ENCODE assay signal across 27 cellular contexts in the genomic region with DNA sequence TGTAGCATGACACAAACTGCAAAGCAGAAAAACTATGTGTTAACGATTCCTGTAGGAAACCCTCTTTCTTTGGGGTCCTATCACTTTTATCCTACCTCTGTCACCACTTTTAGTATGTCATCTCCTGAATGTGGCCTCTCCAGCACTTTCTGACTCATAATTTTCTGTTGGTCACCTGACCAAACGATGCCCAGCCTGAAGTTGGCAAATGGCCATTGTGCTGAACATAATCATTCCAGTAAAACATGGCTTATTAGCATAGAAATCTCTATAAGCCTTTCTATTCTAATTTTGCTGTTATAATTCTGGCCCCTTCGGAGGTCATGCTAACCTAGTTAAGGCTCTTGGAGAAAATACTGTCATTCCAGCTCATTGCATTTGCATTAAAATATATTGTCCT.
"Had no signal": no experiment of that assay in that cellular context is flagged by ENCODE, and none has a peak within 500 bp of the region (broad histone marks: within the 10 kb centered on the region; RNA-seq: fewer than 3 reads in every experiment).

No MANE protein-coding gene starts in this region.

- H3K27ac ChIP-seq: PC-9, VCaP had no signal

- H3K9me3 ChIP-seq: MG63 had no signal

- H3K4me1 Mint-ChIP-seq: activated CD4-positive, alpha-beta memory T cell treated with anti-CD3 and anti-CD28 coated beads, Interleukin-2, amount 10 ng/mL, durations not matched to agents 7 days and 5 days; activated CD4-positive, alpha-beta T cell treated with anti-CD3 and anti-CD28 coated beads for 36 hours; activated naive CD4-positive, alpha-beta T cell treated with anti-CD3 and anti-CD28 coated beads, Interleukin-2, amount 10 ng/mL, durations not matched to agents 7 days and 5 days; activated naive CD8-positive, alpha-beta T cell treated with anti-CD3 and anti-CD28 coated beads, Interleukin-2, amount 10 ng/mL, durations not matched to agents 7 days and 5 days; T-helper 17 cell had no signal

- H3K27me3 Mint-ChIP-seq: activated CD4-positive, alpha-beta memory T cell treated with anti-CD3 and anti-CD28 coated beads, Interleukin-2, amount 10 ng/mL, durations not matched to agents 7 days and 5 days; activated CD4-positive, alpha-beta T cell treated with anti-CD3 and anti-CD28 coated beads for 36 hours; activated naive CD4-positive, alpha-beta T cell treated with anti-CD3 and anti-CD28 coated beads, Interleukin-2, amount 10 ng/mL, durations not matched to agents 7 days and 5 days; activated naive CD8-positive, alpha-beta T cell treated with anti-CD3 and anti-CD28 coated beads, Interleukin-2, amount 10 ng/mL, durations not matched to agents 7 days and 5 days had no signal

- H3K27ac Mint-ChIP-seq: activated CD4-positive, alpha-beta memory T cell treated with anti-CD3 and anti-CD28 coated beads, Interleukin-2, amount 10 ng/mL, durations not matched to agents 7 days and 5 days; activated CD4-positive, alpha-beta T cell treated with anti-CD3 and anti-CD28 coated beads for 36 hours; activated naive CD4-positive, alpha-beta T cell treated with anti-CD3 and anti-CD28 coated beads, Interleukin-2, amount 10 ng/mL, durations not matched to agents 7 days and 5 days; activated naive CD8-positive, alpha-beta T cell treated with anti-CD3 and anti-CD28 coated beads, Interleukin-2, amount 10 ng/mL, durations not matched to agents 7 days and 5 days; activated T-cell treated with anti-CD3 and anti-CD28 coated beads, Interleukin-2, amount 50 U/mL, for 72 hours; activated T-helper 2 cell treated with anti-CD3 and anti-CD28 coated beads, Interferon-gamma antibody, Interleukin-2, Interleukin-4, amounts not matched to agents 10 μg/mL and 5 μg/mL and 100 μg/mL, durations not matched to agents 14 hours and 24 hours and 36 hours; T-helper 17 cell had no signal

- H3K9me3 Mint-ChIP-seq: activated CD4-positive, alpha-beta memory T cell treated with anti-CD3 and anti-CD28 coated beads, Interleukin-2, amount 10 ng/mL, durations not matched to agents 7 days and 5 days; activated naive CD4-positive, alpha-beta T cell treated with anti-CD3 and anti-CD28 coated beads, Interleukin-2, amount 10 ng/mL, durations not matched to agents 7 days and 5 days; activated naive CD8-positive, alpha-beta T cell treated with anti-CD3 and anti-CD28 coated beads, Interleukin-2, amount 10 ng/mL, durations not matched to agents 7 days and 5 days; activated T-cell treated with anti-CD3 and anti-CD28 coated beads, Interleukin-2, amount 50 U/mL, for 72 hours; activated T-helper 2 cell treated with anti-CD3 and anti-CD28 coated beads, Interferon-gamma antibody, Interleukin-2, Interleukin-4, amounts not matched to agents 10 μg/mL and 5 μg/mL and 100 μg/mL, durations not matched to agents 14 hours and 24 hours and 36 hours had no signal

- DNase-seq: activated CD4-positive, alpha-beta memory T cell treated with anti-CD3 and anti-CD28 coated beads, Interleukin-2, amount 10 ng/mL, durations not matched to agents 7 days and 5 days; activated CD4-positive, alpha-beta T cell treated with anti-CD3 and anti-CD28 coated beads for 36 hours; activated CD4-positive, alpha-beta T cell treated with anti-CD3 and anti-CD28 coated beads, Interleukin-2, amount 50 U/mL, for 1 hour; activated gamma-delta T cell treated with Interleukin-2 at 50 U/mL for 16 hours; activated naive CD4-positive, alpha-beta T cell treated with anti-CD3 and anti-CD28 coated beads, Interleukin-2, amount 10 ng/mL, durations not matched to agents 7 days and 5 days; activated naive CD8-positive, alpha-beta T cell treated with anti-CD3 and anti-CD28 coated beads, Interleukin-2, amount 10 ng/mL, durations not matched to agents 7 days and 5 days; activated T-cell treated with anti-CD3 and anti-CD28 coated beads for 4 hours; activated T-cell treated with anti-CD3 and anti-CD28 coated beads, Interleukin-2, amount 50 U/mL, for 72 hours; aorta; central memory CD4-positive, alpha-beta T cell; KG1; MG63; MV-4-11; NCI-H1092 treated with DMSO at 0.1 percent for 48 hours; NCI-H1436; NCI-H1694 treated with DMSO at 0.1 percent for 48 hours; NCI-H2029 treated with DMSO at 0.1 percent for 48 hours; NCI-H345; NCI-H510A; NCI-H526 treated with DMSO at 0.1 percent for 48 hours; NCI-H82; PC-9; SIG-M5; T-helper 17 cell; T1000 had no signal

- H3K4me3 ChIP-seq: MG63, PC-9 had no signal

- H3K36me3 ChIP-seq: MG63 had no signal

- H3K4me3 Mint-ChIP-seq: activated CD4-positive, alpha-beta memory T cell treated with anti-CD3 and anti-CD28 coated beads, Interleukin-2, amount 10 ng/mL, durations not matched to agents 7 days and 5 days; activated CD4-positive, alpha-beta T cell treated with anti-CD3 and anti-CD28 coated beads for 36 hours; activated naive CD4-positive, alpha-beta T cell treated with anti-CD3 and anti-CD28 coated beads, Interleukin-2, amount 10 ng/mL, durations not matched to agents 7 days and 5 days; activated naive CD8-positive, alpha-beta T cell treated with anti-CD3 and anti-CD28 coated beads, Interleukin-2, amount 10 ng/mL, durations not matched to agents 7 days and 5 days; activated T-cell treated with anti-CD3 and anti-CD28 coated beads, Interleukin-2, amount 50 U/mL, for 72 hours; T-helper 17 cell had no signal

- H3K36me3 Mint-ChIP-seq: activated naive CD4-positive, alpha-beta T cell treated with anti-CD3 and anti-CD28 coated beads, Interleukin-2, amount 10 ng/mL, durations not matched to agents 7 days and 5 days; activated naive CD8-positive, alpha-beta T cell treated with anti-CD3 and anti-CD28 coated beads, Interleukin-2, amount 10 ng/mL, durations not matched to agents 7 days and 5 days had no signal

- ATAC-seq: activated CD4-positive, alpha-beta T cell treated with anti-CD3 and anti-CD28 coated beads for 36 hours; activated T-cell treated with anti-CD3 and anti-CD28 coated beads, Interleukin-2, amount 50 U/mL, for 72 hours; T-helper 17 cell had no signal
